ENCODE assay signal across 8 cellular contexts in genomic region chrX:71622347-71623104, GRCh38. TPM values are rescaled to one million over a fixed set of nuclear protein-coding genes. Genes with fewer than 3 reads are reported as not detected.
DNase-seq lines count a peak whose midpoint lies in the region; ATAC-seq and FAIRE-seq lines count a peak whose summit lies in the region.

No MANE protein-coding gene starts in this region.

- peak overlapping the region in 7 of 8 donors; percentile 15 to 62 (median 45) for H3K4me3 Mint-ChIP-seq in naive B cell

- peaks cover 35 to 52% (median 40%) of the 10 kb centered on the region in 3 donors for H3K4me1 Mint-ChIP-seq in naive B cell

- H3K27me3 ChIP-seq in esophagus (ENCODE audit: control insufficient read depth in 1 of 2, insufficient read depth in 2 of 2, low read length in 2 of 2), result no peaks in the 10 kb centered on the region

- no peak overlapping the region for H3K4me3 ChIP-seq in esophagus (ENCODE audit: low read depth in 1 of 2, low read length in 2 of 2)

- no peaks in the 10 kb centered on the region for H3K27me3 Mint-ChIP-seq in naive B cell

- H3K27ac ChIP-seq in esophagus (ENCODE audit: low read depth in 2 of 2, low read length in 1 of 2), result peak overlapping the region; percentile 77

- H3K36me3 ChIP-seq in esophagus (ENCODE audit: control insufficient read depth in 2 of 2, insufficient read depth in 2 of 2, low read length in 1 of 2), result no peaks in the 10 kb centered on the region

- no peaks in the 10 kb centered on the region for H3K36me3 Mint-ChIP-seq in naive B cell

- peak overlapping the region; percentile 47 to 93 (median 74) for H3K27ac Mint-ChIP-seq in naive B cell

- DNase-seq in GM18507 (ENCODE audit: extremely low spot score, insufficient read length, low read depth) (no peak), NCI-H510A (lab: John Stamatoyannopoulos, UW) (peak; percentile 64), naive B cell (peak; percentile 38), superior temporal gyrus (ENCODE audit: extremely low spot score) (peak; percentile 45), NCI-H526 treated with DMSO at 0.1 percent for 48 hours (lab: John Stamatoyannopoulos, UW) (no peak)
- DNase-seq in activated T-cell treated with anti-CD3 and anti-CD28 coated beads, Interleukin-2, amount 50 U/mL, for 1 hour, result peak; percentile 67

- ATAC-seq in HG02763 (IDR thresholded peaks at IDR 0.05; ENCODE audit: unreplicated experiment) (peak; percentile 51), naive B cell (ENCODE audit: low read depth in 2 of 2) (peak; percentile 56 to 57)

- H3K9me3 Mint-ChIP-seq in naive B cell, result peaks cover 0 to 2% (median 0%) of the 10 kb centered on the region in 7 donors

- peaks cover 0 to 7% of the 10 kb centered on the region in 2 donors for H3K4me1 ChIP-seq in esophagus (ENCODE audit: control insufficient read depth in 2 of 2, insufficient read depth in 2 of 2, low read length in 1 of 2)

- peak; percentile 99 for FAIRE-seq in GM18507 (lab: Jason Lieb, UNC)

- WGBS in esophagus, 2 donors, result 34 to 52% methylated on average over 15 of the region's 15 CpGs

- H3K9me3 ChIP-seq in esophagus (ENCODE audit: control insufficient read depth in 2 of 2, insufficient read depth in 1 of 2, low read depth in 1 of 2, low read length in 1 of 2), result peaks cover 0 to 2% of the 10 kb centered on the region in 2 donors

RNA-seq across cellular contexts. Expression of gene CXCR3, which starts 4.2 kb away (rescaled TPM):
- polyA plus RNA-seq in esophagus (under 1 TPM; 0.64 to 0.69 TPM), naive B cell (ENCODE audit: low read depth in 6 of 6) (1 to 10 TPM in 4 of 6 donors, under 1 TPM in 1, not detected in 1; 0.93 to 5.5 (median 1.9) TPM)

RNA-seq across cellular contexts. Expression of gene GCNA, which starts 44.3 kb away (rescaled TPM):
- polyA plus RNA-seq in esophagus (under 1 TPM; 0.84 to 0.98 TPM), naive B cell (ENCODE audit: low read depth in 6 of 6) (under 1 TPM in 3 of 6 donors, not detected in 3; 0.16 to 0.52 (median 0.19) TPM)

Comparison
In these comparisons a context has a peak if more than half of its experiments do, and no peak if none do; other contexts are left out.
1. DNase-seq: peak in NCI-H510A (single experiment), activated T-cell treated with anti-CD3 and anti-CD28 coated beads, Interleukin-2, amount 50 U/mL, for 1 hour (single experiment), naive B cell (single experiment) and superior temporal gyrus (single experiment); none in GM18507 (single experiment) and NCI-H526 treated with DMSO at 0.1 percent for 48 hours (single experiment).